11 cellular contexts compared by ENCODE assay signal in the genomic region with DNA sequence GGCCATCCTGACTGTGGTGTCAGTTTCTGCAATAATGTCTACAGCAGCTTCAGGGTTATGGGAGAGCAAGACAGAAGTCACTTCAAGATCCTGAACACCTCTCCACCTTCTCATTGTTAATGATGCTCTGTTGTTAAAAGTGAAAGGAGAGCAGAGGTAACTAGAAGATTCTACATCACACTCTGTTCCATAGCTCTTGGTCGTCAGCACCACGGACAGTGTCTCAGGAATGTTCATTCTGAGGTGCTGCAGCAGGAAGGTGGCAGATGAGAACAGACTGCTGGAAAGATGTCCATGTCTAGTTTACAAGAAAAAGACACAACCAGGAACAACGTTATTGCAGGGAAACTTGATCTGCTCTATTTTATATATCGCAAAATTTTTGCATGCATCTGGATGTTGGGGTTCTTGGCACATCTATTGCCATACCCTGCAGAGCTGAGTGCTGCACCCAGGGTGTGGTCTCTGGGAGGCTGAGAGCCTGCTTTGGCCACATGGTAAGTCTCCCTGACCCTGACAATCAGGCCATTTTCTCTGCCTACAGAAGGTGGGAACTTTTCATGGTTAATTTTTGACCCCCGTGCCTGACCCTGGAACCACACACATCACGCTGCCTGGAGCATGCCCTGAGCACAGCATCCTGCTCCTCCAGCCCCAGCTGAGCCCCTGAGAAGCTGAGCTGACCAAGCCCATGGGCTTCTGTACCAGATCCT. TPM values are rescaled to one million over a fixed set of nuclear protein-coding genes. Genes with fewer than 3 reads are reported as not detected.
DNase-seq lines count a peak whose midpoint lies in the region; ATAC-seq and TF ChIP-seq lines count a peak whose summit lies in the region.
"Had no signal": no experiment of that assay in that cellular context is flagged by ENCODE, and none has a peak within 500 bp of the region (broad histone marks: within the 10 kb centered on the region; RNA-seq: fewer than 3 reads in every experiment).

No MANE protein-coding gene starts in this region.

- H3K9me3 Mint-ChIP-seq in activated T-helper 17 cell treated with anti-CD3 and anti-CD28 coated beads, Interleukin-2, amount 50 U/mL, for 72 hours = no peaks in the 10 kb centered on the region

- H3K4me1 Mint-ChIP-seq in activated T-helper 17 cell treated with anti-CD3 and anti-CD28 coated beads, Interleukin-2, amount 50 U/mL, for 72 hours = peaks cover 5% of the 10 kb centered on the region

- no peaks in the 10 kb centered on the region for H3K79me2 ChIP-seq in DND-41 (ENCODE audit: insufficient read depth, low read length)

- no peaks in the 10 kb centered on the region for H3K27me3 Mint-ChIP-seq in activated T-helper 17 cell treated with anti-CD3 and anti-CD28 coated beads, Interleukin-2, amount 50 U/mL, for 72 hours

- peaks cover 34% of the 10 kb centered on the region for H3K36me3 Mint-ChIP-seq in activated T-helper 17 cell treated with anti-CD3 and anti-CD28 coated beads, Interleukin-2, amount 50 U/mL, for 72 hours (ENCODE audit: low read depth)

- no peaks in the 10 kb centered on the region for H3K4me1 ChIP-seq in DND-41 (ENCODE audit: insufficient read depth, low read length)
- H3K4me1 ChIP-seq: heart left ventricle had no signal

- DNase-seq in DND-41 = peak; percentile 64
- peak; percentile 15 for DNase-seq in Jurkat, Clone E6-1 (ENCODE audit: low read depth, low spot score)
- peak; percentile 28 for DNase-seq in kidney tubule cell (ENCODE audit: low spot score)
- DNase-seq in NCI-H2029 (lab: John Stamatoyannopoulos, UW) = no peak
- DNase-seq in DMS153 (lab: John Stamatoyannopoulos, UW) = no peak
- DNase-seq in HuH-7.5 (ENCODE audit: low spot score) = no peak
- no peak for DNase-seq in NCI-H1930 (lab: John Stamatoyannopoulos, UW)
- DNase-seq: activated effector memory CD4-positive, alpha-beta T cell treated with anti-CD3 and anti-CD28 coated beads, Interleukin-2, amount 50 U/mL, for 16 hours; heart left ventricle; SHP77 had no signal

- no peak overlapping the region for H3K27ac ChIP-seq in DND-41 (ENCODE audit: low read length)
- H3K27ac ChIP-seq: heart left ventricle had no signal

- H3K36me3 ChIP-seq in DND-41 (ENCODE audit: insufficient read depth, low read length) = no peaks in the 10 kb centered on the region
- H3K36me3 ChIP-seq: heart left ventricle had no signal

- H3K9me3 ChIP-seq in DND-41 (ENCODE audit: insufficient read depth, low read length, severe bottlenecking) = peaks cover 4% of the 10 kb centered on the region

- TF ChIP-seq CTCF in DND-41 (IDR thresholded peaks at IDR 0.05; ENCODE audit: borderline replicate concordance, extremely low read depth, low read length, poor library complexity, severe bottlenecking) = no peak

- H3K4me3 Mint-ChIP-seq in activated T-helper 17 cell treated with anti-CD3 and anti-CD28 coated beads, Interleukin-2, amount 50 U/mL, for 72 hours = no peak overlapping the region

- H3K4me3 ChIP-seq in DND-41 (ENCODE audit: low read depth in 1 of 2, low read length in 2 of 2) = no peak overlapping the region
- H3K4me3 ChIP-seq in Jurkat, Clone E6-1 (ENCODE audit: low read length) = no peak overlapping the region
- H3K4me3 ChIP-seq: heart left ventricle had no signal

- no peak overlapping the region for H3K4me2 ChIP-seq in DND-41 (ENCODE audit: insufficient read depth, low read length)

- ATAC-seq in DND-41 (ENCODE audit: insufficient read depth, low read depth) = peak; percentile 60; the same call in 2 of the 3 replicates
- no peak for ATAC-seq in activated T-helper 17 cell treated with anti-CD3 and anti-CD28 coated beads, Interleukin-2, amount 50 U/mL, for 72 hours (replicated peaks)

- peak overlapping the region; percentile 34 for H3K27ac Mint-ChIP-seq in activated T-helper 17 cell treated with anti-CD3 and anti-CD28 coated beads, Interleukin-2, amount 50 U/mL, for 72 hours

- no peak overlapping the region for H3K9ac ChIP-seq in DND-41 (ENCODE audit: low read depth, low read length)

- no peak overlapping the region for H2AFZ ChIP-seq in DND-41 (ENCODE audit: low read depth, low read length)

- H3K27me3 ChIP-seq in DND-41 (ENCODE audit: insufficient read depth, low read length, poor library complexity) = no peaks in the 10 kb centered on the region

- H4K20me1 ChIP-seq in DND-41 (ENCODE audit: insufficient read depth, low read length) = peaks cover 18% of the 10 kb centered on the region; the same call in 1 of the 2 replicates

RNA-seq across cellular contexts. Expression of gene CEACAM21, which starts 12.7 kb away (rescaled TPM):
- 3.1 TPM for polyA plus RNA-seq in Jurkat, Clone E6-1 (2012; ENCODE audit: insufficient read depth, insufficient read length)
- total RNA-seq in activated T-helper 17 cell treated with anti-CD3 and anti-CD28 coated beads, Interleukin-2, amount 50 U/mL, for 72 hours = 10 to 100 TPM; 27.1 to 30.7 TPM

RNA-seq across cellular contexts. Expression of gene CEACAM4, which starts 38.2 kb away (rescaled TPM):
- polyA plus RNA-seq in Jurkat, Clone E6-1 (2012; ENCODE audit: insufficient read depth, insufficient read length) = not detected
- not detected for total RNA-seq in activated T-helper 17 cell treated with anti-CD3 and anti-CD28 coated beads, Interleukin-2, amount 50 U/mL, for 72 hours

Comparison
In these comparisons a context has a peak if more than half of its experiments do, and no peak if none do; other contexts are left out.
1. DNase-seq: peak in DND-41 (single experiment), Jurkat, Clone E6-1 (single experiment) and kidney tubule cell (single experiment); none in NCI-H2029 (single experiment), DMS153 (single experiment), HuH-7.5 (single experiment) and NCI-H1930 (0 of 2).